Comparison of ENCODE assay signal across 8 cellular contexts in the genomic region with DNA sequence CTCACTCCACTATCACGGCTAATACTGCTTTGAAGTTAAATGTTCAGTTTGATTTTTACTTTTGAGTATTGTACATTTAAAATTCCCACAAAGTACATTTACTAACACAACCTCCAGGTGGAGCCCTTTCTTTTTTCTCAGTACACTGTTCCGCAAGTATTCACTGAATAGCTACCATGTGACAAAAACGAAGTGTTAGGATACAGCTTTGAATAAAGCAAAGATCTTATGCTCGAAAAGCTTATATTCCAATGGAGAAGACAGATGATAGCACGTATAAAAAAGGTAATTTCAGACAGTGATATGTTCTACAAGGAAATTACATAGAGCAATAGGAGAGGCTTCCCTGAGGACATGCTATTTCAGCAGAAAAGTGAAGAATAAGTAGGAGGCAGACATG.
DNase-seq lines count a peak whose midpoint lies in the region; ATAC-seq, FAIRE-seq and TF ChIP-seq lines count a peak whose summit lies in the region.

No MANE protein-coding gene starts in this region.

- no peak overlapping the region for H3K4me3 Mint-ChIP-seq in activated naive CD4-positive, alpha-beta T cell treated with anti-CD3 and anti-CD28 coated beads, Interleukin-2, amount 10 ng/mL, durations not matched to agents 7 days and 5 days

- H3K27ac Mint-ChIP-seq in activated naive CD4-positive, alpha-beta T cell treated with anti-CD3 and anti-CD28 coated beads, Interleukin-2, amount 10 ng/mL, durations not matched to agents 7 days and 5 days: no peak overlapping the region

- peaks cover 7% of the 10 kb centered on the region for H3K4me1 Mint-ChIP-seq in activated naive CD4-positive, alpha-beta T cell treated with anti-CD3 and anti-CD28 coated beads, Interleukin-2, amount 10 ng/mL, durations not matched to agents 7 days and 5 days

- ATAC-seq in HG03432 (IDR thresholded peaks at IDR 0.05; ENCODE audit: unreplicated experiment): peak; percentile 84
- peak; percentile 71 for ATAC-seq in left colon
- ATAC-seq in upper lobe of right lung: peak; percentile 89

- peaks cover 3% of the 10 kb centered on the region for H3K36me3 Mint-ChIP-seq in activated naive CD4-positive, alpha-beta T cell treated with anti-CD3 and anti-CD28 coated beads, Interleukin-2, amount 10 ng/mL, durations not matched to agents 7 days and 5 days

- no peaks in the 10 kb centered on the region for H3K36me3 ChIP-seq in upper lobe of right lung

- H3K27ac ChIP-seq in upper lobe of right lung: no peak overlapping the region

- H3K9me3 Mint-ChIP-seq in activated naive CD4-positive, alpha-beta T cell treated with anti-CD3 and anti-CD28 coated beads, Interleukin-2, amount 10 ng/mL, durations not matched to agents 7 days and 5 days: peaks cover 7% of the 10 kb centered on the region

- H3K9me3 ChIP-seq in upper lobe of right lung: no peaks in the 10 kb centered on the region

- H3K4me1 ChIP-seq in upper lobe of right lung: no peaks in the 10 kb centered on the region

- no peaks in the 10 kb centered on the region for H3K27me3 ChIP-seq in upper lobe of right lung

- intact Hi-C loops in left colon (cut with DNase I, micrococcal nuclease): loop anchor here (2.0 to 10.0 kb wide), 4 partner anchors 184 to 374 kb away; a partner anchor contains a TSS
- intact Hi-C loops in upper lobe of right lung (cut with DNase I): loop anchor here (10.0 kb wide), 1 partner anchor 184 kb away; no protein-coding TSS in a partner anchor

- TF ChIP-seq POLR2A in GM12892 (IDR thresholded peaks at IDR 0.05; ENCODE audit: low read depth, low read length): no peak

- DNase-seq in AG08395 (ENCODE audit: low spot score) (peak; percentile 63), GM12892 (ENCODE audit: insufficient read length) (peak; percentile 13), NOMO-1 (lab: John Stamatoyannopoulos, UW; ENCODE audit: unreplicated experiment in 2 of 2) (peak; percentile 19 to 36), cardiac fibroblast (ENCODE audit: low read depth in 2 of 2) (peak; percentile 73 to 77), left colon (no peak), upper lobe of right lung (no peak)
- DNase-seq in activated naive CD4-positive, alpha-beta T cell treated with anti-CD3 and anti-CD28 coated beads, Interleukin-2, amount 10 ng/mL, durations not matched to agents 7 days and 5 days: no peak

- H3K4me3 ChIP-seq in cardiac fibroblast (replicated peaks in 1 of 2; ENCODE audit: low read depth in 2 of 2, low read length in 2 of 2): no peak overlapping the region
- H3K4me3 ChIP-seq in upper lobe of right lung: no peak overlapping the region

- TF ChIP-seq CTCF in cardiac fibroblast (IDR thresholded peaks at IDR 0.05; ENCODE audit: low read depth, low read length): peak; percentile 56
- TF ChIP-seq CTCF in upper lobe of right lung (IDR thresholded peaks at IDR 0.05): peak; percentile 75

- peak; percentile 69 for FAIRE-seq in GM12892 (lab: Jason Lieb, UNC)

- peaks cover 3% of the 10 kb centered on the region for H3K27me3 Mint-ChIP-seq in activated naive CD4-positive, alpha-beta T cell treated with anti-CD3 and anti-CD28 coated beads, Interleukin-2, amount 10 ng/mL, durations not matched to agents 7 days and 5 days

- CTCF ChIA-PET in activated naive CD4-positive, alpha-beta T cell treated with anti-CD3 and anti-CD28 coated beads, Interleukin-2, amount 10 ng/mL, durations not matched to agents 7 days and 5 days (lab: Charles Lee): interaction anchor here (0.6 to 5.8 kb wide), 19 partner anchors 10 to 307 kb away, joined by 3 to 138 read pairs (median 4); a partner anchor contains a TSS

Comparison
In these comparisons a context has a peak if more than half of its experiments do, and no peak if none do; other contexts are left out.
1. DNase-seq: peak in AG08395 (single experiment), GM12892 (single experiment), NOMO-1 (2 of 2) and cardiac fibroblast (2 of 2); none in left colon (0 of 2), upper lobe of right lung (single experiment) and activated naive CD4-positive, alpha-beta T cell treated with anti-CD3 and anti-CD28 coated beads, Interleukin-2, amount 10 ng/mL, durations not matched to agents 7 days and 5 days (single experiment).
2. Peak in every context shown above with its lines, with median percentiles within 50 percentile points of each other: ATAC-seq.